Comparison of ENCODE assay signal across 29 cellular contexts in genomic region chr15:34838282-34838681, GRCh38. TPM values are rescaled to one million over a fixed set of nuclear protein-coding genes. Genes with fewer than 3 reads are reported as not detected.
"Had no signal": no experiment of that assay in that cellular context is flagged by ENCODE, and none has a peak within 500 bp of the region (broad histone marks: within the 10 kb centered on the region; RNA-seq: fewer than 3 reads in every experiment).

No MANE protein-coding gene starts in this region.

- DNase-seq: cortex of kidney; effector CD8-positive, alpha-beta T cell; effector memory CD8-positive, alpha-beta T cell; endodermal cell; erythroblast; esophagus squamous epithelium; foreskin fibroblast; gastrocnemius medialis; glutamatergic neuron; head of caudate nucleus; heart right ventricle; hippocampal formation; left cardiac atrium; left lung; left ventricle myocardium superior; lower lobe of right lung; mesenchymal stem cell; mucosa of descending colon; naive B cell had no signal

- H3K9me3 ChIP-seq: esophagus squamous epithelium, gastrocnemius medialis, lower lobe of right lung, mucosa of descending colon had no signal

- ATAC-seq: effector memory CD8-positive, alpha-beta T cell; esophagus mucosa; left lung; left ventricle myocardium superior; lower lobe of right lung; mucosa of descending colon had no signal

- H3K4me1 ChIP-seq: esophagus squamous epithelium, gastrocnemius medialis, left lung, lower lobe of right lung had no signal

- H3K27ac ChIP-seq: epithelial cell of prostate, esophagus squamous epithelium, heart right ventricle, left lung, lower lobe of right lung had no signal

- H3K27me3 ChIP-seq: esophagus squamous epithelium, gastrocnemius medialis, heart right ventricle, left lung had no signal

- FAIRE-seq: colon, endometrium, islet of Langerhans, keratinocyte had no signal

- H3K36me3 ChIP-seq: esophagus squamous epithelium, gastrocnemius medialis, heart right ventricle, left lung, lower lobe of right lung had no signal

- H3K4me3 ChIP-seq: esophagus squamous epithelium, gastrocnemius medialis, heart right ventricle, left lung, lower lobe of right lung, mucosa of descending colon had no signal

RNA-seq across cellular contexts. Expression of gene ACTC1, which starts 42.9 kb away (rescaled TPM):
- total RNA-seq: dermis microvascular lymphatic vessel endothelial cell, glomerular endothelial cell, kidney epithelial cell, lung microvascular endothelial cell had no signal
- polyA plus RNA-seq: keratinocyte had no signal
